Comparison of ENCODE assay signal across 16 cellular contexts in the genomic region with DNA sequence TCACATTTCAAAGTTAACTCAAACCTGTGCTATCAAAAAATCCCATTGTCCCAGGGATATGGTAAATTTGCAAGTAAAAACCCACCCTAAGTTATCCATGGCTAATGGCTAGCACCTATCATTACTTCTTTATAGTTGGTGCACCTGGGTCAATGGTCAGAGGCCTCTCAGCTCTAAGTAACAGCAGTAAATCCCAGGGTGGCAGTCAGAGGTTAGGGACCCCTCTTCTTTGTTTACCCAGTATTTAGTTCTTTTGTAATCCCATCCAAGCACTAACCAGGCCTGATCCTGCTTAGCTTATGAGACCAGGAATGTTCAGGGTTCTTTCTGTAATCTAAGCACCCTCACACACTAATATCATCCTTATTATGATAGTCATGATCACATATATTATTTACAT. TPM values are rescaled to one million over a fixed set of nuclear protein-coding genes. Genes with fewer than 3 reads are reported as not detected.
DNase-seq lines count a peak whose midpoint lies in the region; ATAC-seq, FAIRE-seq and TF ChIP-seq lines count a peak whose summit lies in the region.
"Had no signal": no experiment of that assay in that cellular context is flagged by ENCODE, and none has a peak within 500 bp of the region (broad histone marks: within the 10 kb centered on the region; RNA-seq: fewer than 3 reads in every experiment).

No MANE protein-coding gene starts in this region.

- no peak overlapping the region for H2AFZ ChIP-seq in H1 (ENCODE audit: low read length)
- H2AFZ ChIP-seq in neural progenitor cell (replicated peaks): no peak overlapping the region

- intact Hi-C loops in lower leg skin (cut with DNase I; ENCODE audit: low total_unique reads): no loop called here

- H4K20me1 ChIP-seq in BLaER1 treated with 17β-estradiol and CSF1 and Interleukin-3, amounts not matched to agents 10 nM and 100 nM: no peaks in the 10 kb centered on the region
- H4K20me1 ChIP-seq in H1 (replicated peaks in 1 of 2; ENCODE audit: control insufficient read depth in 1 of 2, insufficient read depth in 2 of 2, low read length in 2 of 2) (no peaks in the 10 kb centered on the region), neural progenitor cell (ENCODE audit: low read depth) (no peaks in the 10 kb centered on the region)

- no peak overlapping the region for H3K4me3 Mint-ChIP-seq in neural progenitor cell
- H3K4me3 Mint-ChIP-seq: CD8-positive, alpha-beta memory T cell had no signal

- TF ChIP-seq EP300 in H1 (IDR thresholded peaks at IDR 0.05; ENCODE audit: borderline replicate concordance in 1 of 2, low read depth in 2 of 2, low read length in 2 of 2): no peak

- H2AK5ac ChIP-seq in H1 (ENCODE audit: low read depth, low read length): no peak overlapping the region

- no peak overlapping the region for H4K8ac ChIP-seq in H1 (ENCODE audit: extremely low read depth, insufficient read depth, low read length)

- H2BK12ac ChIP-seq in H1 (ENCODE audit: low read depth, low read length): no peak overlapping the region

- H3K36me3 ChIP-seq in BLaER1 treated with 17β-estradiol and CSF1 and Interleukin-3, amounts not matched to agents 10 nM and 100 nM: peaks cover 0 to 26% (median 3%) of the 10 kb centered on the region in 11 experiments; a peak in 10 of 22 replicates
- no peaks in the 10 kb centered on the region for H3K36me3 ChIP-seq in H7 (replicated peaks; ENCODE audit: control insufficient read depth, insufficient read depth, low read length)
- no peaks in the 10 kb centered on the region for H3K36me3 ChIP-seq in H1 (ENCODE audit: control insufficient read depth in 2 of 4, insufficient read depth in 4 of 4, low read length in 3 of 4)
- H3K36me3 ChIP-seq in neural progenitor cell: no peaks in the 10 kb centered on the region
- H3K36me3 ChIP-seq: BE2C had no signal

- no peak overlapping the region for H2BK120ac ChIP-seq in H1 (replicated peaks; ENCODE audit: low read depth, low read length)

- POLR2A ChIA-PET in H1 (lab: Charles Lee; ENCODE audit: partially characterized antibody): no interaction called here

- H3K4me1 ChIP-seq in BLaER1 treated with 17β-estradiol and CSF1 and Interleukin-3, amounts not matched to agents 10 nM and 100 nM: peaks cover 10 to 28% (median 26%) of the 10 kb centered on the region in 10 experiments; a peak in 19 of 20 replicates
- peaks cover 0 to 3% (median 0%) of the 10 kb centered on the region in 4 experiments; a peak in 1 of 7 replicates for H3K4me1 ChIP-seq in H1 (replicated peaks in 1 of 4; ENCODE audit: control insufficient read depth in 3 of 4, insufficient read depth in 4 of 4, low read length in 3 of 4)
- H3K4me1 ChIP-seq in neural progenitor cell: peaks cover 18% of the 10 kb centered on the region
- H3K4me1 ChIP-seq: BE2C, Caco-2 had no signal

- H3K56ac ChIP-seq in H1 (replicated peaks; ENCODE audit: insufficient read length, low read depth, low read length): no peak overlapping the region

- no peaks in the 10 kb centered on the region for H3K23me2 ChIP-seq in H1 (ENCODE audit: low read depth, low read length)

- H3K9me3 Mint-ChIP-seq in neural progenitor cell: no peaks in the 10 kb centered on the region
- H3K9me3 Mint-ChIP-seq: HFFc6 had no signal

- CTCF ChIA-PET in H1 (lab: Charles Lee; ENCODE audit: partially characterized antibody): interaction anchor here (1.3 kb wide), 1 partner anchor 10 kb away, joined by 4 read pairs; no protein-coding TSS in a partner anchor

- H3K36me3 Mint-ChIP-seq in neural progenitor cell: peaks cover 12% of the 10 kb centered on the region
- H3K36me3 Mint-ChIP-seq: CD8-positive, alpha-beta memory T cell had no signal

- no peak for FAIRE-seq in H1 (lab: Jason Lieb, UNC)
- FAIRE-seq: A204.1, GM12891, K562 had no signal

- no peak overlapping the region for H4K5ac ChIP-seq in H1 (ENCODE audit: insufficient read length, low read depth, low read length)

- no peaks in the 10 kb centered on the region for H3F3A ChIP-seq in neural progenitor cell (ENCODE audit: low read depth)

- H3K4me1 Mint-ChIP-seq in neural progenitor cell: peaks cover 6% of the 10 kb centered on the region
- H3K4me1 Mint-ChIP-seq: CD8-positive, alpha-beta memory T cell had no signal

- 0 out of 22 replicates have a peak, but pooled peaks cover 0 to 6% (median 0%) of the 10 kb centered on the region in 11 experiments for H3K9me3 ChIP-seq in BLaER1 treated with 17β-estradiol and CSF1 and Interleukin-3, amounts not matched to agents 10 nM and 100 nM (replicated peaks in 1 of 11)
- H3K9me3 ChIP-seq in H1 (ENCODE audit: insufficient read depth in 2 of 2, low read depth in 1 of 2, low read length in 1 of 2) (no peaks in the 10 kb centered on the region), neural progenitor cell (ENCODE audit: low read depth) (no peaks in the 10 kb centered on the region)
- H3K9me3 ChIP-seq: BE2C, Caco-2 had no signal

- TF ChIP-seq RAD21 in H1 (IDR thresholded peaks at IDR 0.05 in 1 of 2, conservative IDR thresholded peaks at IDR 0.05 in 1 of 2; ENCODE audit: low read depth in 2 of 2, low read length in 2 of 2): no peak

- TF ChIP-seq POLR2A in H1 (IDR thresholded peaks at IDR 0.05; ENCODE audit: control extremely low read depth in 1 of 2, low read depth in 2 of 2, low read length in 2 of 2) (no peak), lower leg skin (IDR thresholded peaks at IDR 0.05) (no peak)

- H3K27ac Mint-ChIP-seq in neural progenitor cell: no peak overlapping the region
- H3K27ac Mint-ChIP-seq: CD8-positive, alpha-beta memory T cell; HFFc6 had no signal

- no peak overlapping the region for H3K14ac ChIP-seq in H1 (ENCODE audit: insufficient read length)

- no peak overlapping the region for H4K91ac ChIP-seq in H1 (replicated peaks; ENCODE audit: insufficient read length, low read length)

- H3K4me2 ChIP-seq in BLaER1 treated with 17β-estradiol and CSF1 and Interleukin-3, amounts not matched to agents 10 nM and 100 nM: peak overlapping the region in 8 of 11 experiments; percentile 58 to 75 (median 70); a peak in 14 of 22 replicates
- H3K4me2 ChIP-seq in H1 (ENCODE audit: insufficient read depth in 1 of 2, low read depth in 2 of 2, low read length in 2 of 2) (no peak overlapping the region), neural progenitor cell (no peak overlapping the region)

- H3K79me2 ChIP-seq in H1 (ENCODE audit: control insufficient read depth in 1 of 2, insufficient read depth in 2 of 2, low read length in 2 of 2) (no peaks in the 10 kb centered on the region), neural progenitor cell (ENCODE audit: low read depth) (no peaks in the 10 kb centered on the region)

- H3K27me3 ChIP-seq in BLaER1 treated with 17β-estradiol and CSF1 and Interleukin-3, amounts not matched to agents 10 nM and 100 nM: no peaks in the 10 kb centered on the region
- H3K27me3 ChIP-seq in H7 (ENCODE audit: control insufficient read depth, insufficient read depth, low read length) (0 out of 2 replicates have a peak, but pooled peaks cover 4% of the 10 kb centered on the region), H1 (replicated peaks in 1 of 4; ENCODE audit: control insufficient read depth in 3 of 4, extremely low read depth in 1 of 4, insufficient read depth in 3 of 4, low read length in 3 of 4) (peaks cover 0 to 10% (median 7%) of the 10 kb centered on the region in 4 experiments; a peak in 5 of 7 replicates), neural progenitor cell (peaks cover 6% of the 10 kb centered on the region)
- H3K27me3 ChIP-seq: BE2C had no signal

- ATAC-seq in GM21529 (IDR thresholded peaks at IDR 0.05; ENCODE audit: unreplicated experiment) (no peak), HG03342 (IDR thresholded peaks at IDR 0.05; ENCODE audit: unreplicated experiment) (no peak)
- ATAC-seq: K562 had no signal

- H3K9ac ChIP-seq in BLaER1 treated with 17β-estradiol and CSF1 and Interleukin-3, amounts not matched to agents 10 nM and 100 nM: no peak overlapping the region
- no peak overlapping the region for H3K9ac ChIP-seq in H1 (replicated peaks in 1 of 4; ENCODE audit: extremely low read depth in 1 of 4, low read depth in 3 of 4, low read length in 3 of 4)
- no peak overlapping the region for H3K9ac ChIP-seq in neural progenitor cell

- no peak overlapping the region for H3K4ac ChIP-seq in H1 (replicated peaks; ENCODE audit: insufficient read length, low read depth, low read length)

- H3K79me1 ChIP-seq in H1 (ENCODE audit: low read depth, low read length): no peaks in the 10 kb centered on the region

- TF ChIP-seq CTCF in H1 (IDR thresholded peaks at IDR 0.05; ENCODE audit: control extremely low read depth in 1 of 3, insufficient read depth in 1 of 3, low read depth in 1 of 3, low read length in 3 of 3) (no peak), neural progenitor cell (IDR thresholded peaks at IDR 0.05) (no peak), lower leg skin (IDR thresholded peaks at IDR 0.05) (no peak)

- no peak overlapping the region for H2BK5ac ChIP-seq in H1 (ENCODE audit: low read depth, low read length)

- no peak overlapping the region for H3K27ac ChIP-seq in BLaER1 treated with 17β-estradiol and CSF1 and Interleukin-3, amounts not matched to agents 10 nM and 100 nM
- H3K27ac ChIP-seq in H1 (ENCODE audit: low read depth, low read length) (no peak overlapping the region), neural progenitor cell (no peak overlapping the region)

- no peak overlapping the region for H2BK20ac ChIP-seq in H1 (ENCODE audit: low read length)

- no peak overlapping the region for H3K18ac ChIP-seq in H1 (ENCODE audit: extremely low read depth, low read length)

- no peaks in the 10 kb centered on the region for H3K27me3 Mint-ChIP-seq in neural progenitor cell (ENCODE audit: insufficient read depth, low read depth)

- H3K23ac ChIP-seq in H1 (ENCODE audit: insufficient read length): no peak overlapping the region

- H3K4me3 ChIP-seq in BLaER1 treated with 17β-estradiol and CSF1 and Interleukin-3, amounts not matched to agents 10 nM and 100 nM: no peak overlapping the region
- no peak overlapping the region for H3K4me3 ChIP-seq in H7 (ENCODE audit: insufficient read depth, low read depth, low read length)
- H3K4me3 ChIP-seq in H1 (ENCODE audit: extremely low read depth in 1 of 4, insufficient read depth in 2 of 4, low read depth in 3 of 4, low read length in 4 of 4): no peak overlapping the region
- no peak overlapping the region for H3K4me3 ChIP-seq in neural progenitor cell
- no peak overlapping the region for H3K4me3 ChIP-seq in lower leg skin (ENCODE audit: low read depth, poor library complexity, severe bottlenecking)
- H3K4me3 ChIP-seq: K562 had no signal

- peak; percentile 55 for DNase-seq in H7
- no peak for DNase-seq in H1 (ENCODE audit: low read depth in 1 of 2, low spot score in 2 of 2)
- DNase-seq in neural progenitor cell (ENCODE audit: low spot score): peak; percentile 40
- DNase-seq in lower leg skin (ENCODE audit: low spot score in 2 of 2): no peak
- DNase-seq: BE2C; Caco-2; CD8-positive, alpha-beta memory T cell; GOT3; HCEC 1CT; HFFc6 had no signal

- H2BK15ac ChIP-seq in H1 (ENCODE audit: low read length): no peak overlapping the region

RNA-seq across cellular contexts. Expression of gene WWC1, which starts 52.1 kb away (rescaled TPM):
- 11.8 and 15.5 TPM in 2 replicates for total RNA-seq in H7 (2014; rRNA removed; shearing (Covaris generic))
- 41.1 and 42.7 TPM in 2 replicates for total RNA-seq in H1 (2021; fragmentation: NEBNext Ultra II Directional; extraction: Animal tissue kit (Norgen Biotek cat#: 25700))
- polyA plus RNA-seq in H1 (2011; rRNA removed): 16.4 and 19.5 TPM in 2 replicates
- polyA plus RNA-seq in H1 (2011; cell fraction: cytosol; rRNA removed): 25.6 TPM
- polyA plus RNA-seq in H1 (2011; cell fraction: nucleus; rRNA removed): 23.1 TPM
- 33.1 to 40.9 TPM (median 34.7 TPM) in 4 replicates for polyA plus RNA-seq in H1 (2012, experiment 1 of 2)
- 18.3 TPM for polyA plus RNA-seq in H1 (2012, experiment 2 of 2)
- polyA plus RNA-seq in H1 (2013, experiment 1 of 2): 18.6 TPM
- polyA plus RNA-seq in H1 (2013, experiment 2 of 2): 18.5 TPM
- polyA minus RNA-seq in H1 (2011; rRNA and poly(A)+ RNA removed): 39.0 and 39.2 TPM in 2 replicates
- polyA minus RNA-seq in H1 (2011; cell fraction: cytosol; rRNA and poly(A)+ RNA removed): 24.8 TPM
- 24.5 TPM for polyA minus RNA-seq in H1 (2011; cell fraction: nucleus; rRNA and poly(A)+ RNA removed)
- total RNA-seq in neural progenitor cell (ENCODE audit: low replicate concordance) (6.3 and 6.7 TPM in 2 replicates), lower leg skin (10 to 100 TPM; 23.5 to 57.0 (median 30.0) TPM)

Comparison
In these comparisons a context has a peak if more than half of its experiments do, and no peak if none do; other contexts are left out.
1. H3K4me2 ChIP-seq: peak in BLaER1 treated with 17β-estradiol and CSF1 and Interleukin-3, amounts not matched to agents 10 nM and 100 nM (8 of 11); none in H1 (0 of 2) and neural progenitor cell (single experiment).
2. DNase-seq: peak in H7 (single experiment) and neural progenitor cell (single experiment); none in H1 (0 of 2) and lower leg skin (0 of 2).